Comparison of ENCODE assay signal across 9 cellular contexts in the genomic region with DNA sequence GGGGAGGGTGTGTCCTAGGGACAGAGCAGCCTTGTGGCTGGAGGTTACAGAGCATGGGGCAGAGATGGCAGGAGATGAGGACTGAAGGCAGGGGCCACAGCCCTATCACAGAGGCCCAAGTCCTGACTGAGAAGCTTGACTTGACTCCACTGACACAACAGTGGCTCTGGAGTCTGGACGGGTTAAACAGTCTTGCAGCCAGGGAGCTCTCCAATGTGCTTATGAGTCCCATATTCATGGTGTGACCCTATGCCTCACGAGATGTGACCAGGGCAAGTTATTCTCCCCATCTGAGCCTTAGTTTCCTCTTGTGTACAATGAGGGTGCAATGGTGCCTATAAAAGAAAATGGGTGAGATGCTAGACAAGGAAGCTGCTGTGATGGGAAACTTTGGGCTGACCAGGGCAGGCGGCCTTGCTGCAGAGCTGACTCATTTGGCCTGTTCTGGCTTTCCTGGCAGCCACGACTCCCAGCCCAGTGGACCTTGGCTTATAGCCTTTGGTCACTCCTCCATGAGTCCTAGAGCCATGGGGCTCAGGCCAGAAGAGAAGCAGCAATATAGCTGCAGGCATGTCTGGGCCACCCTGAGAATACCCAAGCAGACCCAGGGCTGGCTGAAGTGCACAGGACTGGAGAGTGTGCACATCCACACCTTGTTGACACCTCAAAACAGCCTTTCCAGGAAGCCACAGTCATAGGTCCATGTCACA. TPM values are rescaled to one million over a fixed set of nuclear protein-coding genes. Genes with fewer than 3 reads are reported as not detected.
A peak's percentile ranks its signal among the peaks of the same experiment; 100 is the strongest.
DNase-seq lines count a peak whose midpoint lies in the region; ATAC-seq, FAIRE-seq and TF ChIP-seq lines count a peak whose summit lies in the region.
"Had no signal": no experiment of that assay in that cellular context is flagged by ENCODE, and none has a peak within 500 bp of the region (broad histone marks: within the 10 kb centered on the region; RNA-seq: fewer than 3 reads in every experiment).

No MANE protein-coding gene starts in this region.

- H3K27me3 ChIP-seq in RWPE2 (ENCODE audit: insufficient read depth, poor library complexity, severe bottlenecking) = no peaks in the 10 kb centered on the region
- peaks cover 0 to 35% (median 2%) of the 10 kb centered on the region in 4 donors for H3K27me3 ChIP-seq in esophagus squamous epithelium
- no peaks in the 10 kb centered on the region for H3K27me3 ChIP-seq in prostate gland (replicated peaks; ENCODE audit: insufficient read depth)

- TF ChIP-seq CTCF in RWPE2 (IDR thresholded peaks at IDR 0.05; ENCODE audit: poor library complexity, severe bottlenecking) (no peak), esophagus squamous epithelium (IDR thresholded peaks at IDR 0.05) (no peak), prostate gland (IDR thresholded peaks at IDR 0.05) (no peak)

- H3K9me3 ChIP-seq in RWPE2 (ENCODE audit: severe bottlenecking) (no peaks in the 10 kb centered on the region), esophagus squamous epithelium (no peaks in the 10 kb centered on the region), prostate gland (no peaks in the 10 kb centered on the region)

- peak; percentile 14 for FAIRE-seq in GM12892 (lab: Jason Lieb, UNC)

- H3K4me1 ChIP-seq in RWPE2 (ENCODE audit: insufficient read depth, poor library complexity, severe bottlenecking) = peaks cover 5% of the 10 kb centered on the region
- peaks cover 5 to 99% (median 13%) of the 10 kb centered on the region in 3 donors for H3K4me1 ChIP-seq in esophagus squamous epithelium
- H3K4me1 ChIP-seq in prostate gland (replicated peaks) = no peaks in the 10 kb centered on the region

- H3K36me3 ChIP-seq in RWPE2 (ENCODE audit: low read depth) = no peaks in the 10 kb centered on the region
- H3K36me3 ChIP-seq in esophagus squamous epithelium = no peaks in the 10 kb centered on the region
- no peaks in the 10 kb centered on the region for H3K36me3 ChIP-seq in prostate gland

- H3K4me3 ChIP-seq in RWPE2 (ENCODE audit: severe bottlenecking) (no peak overlapping the region), esophagus squamous epithelium (no peak overlapping the region), prostate gland (no peak overlapping the region)

- WGBS in esophagus squamous epithelium, 2 donors = 68 to 83% methylated on average over 3 to 4 of the region's 4 CpGs
- WGBS in prostate gland = 72% methylated on average over 4 of the region's 4 CpGs

- no peak for ATAC-seq in RWPE2 (ENCODE audit: low read depth)
- ATAC-seq in HG03159 (IDR thresholded peaks at IDR 0.05; ENCODE audit: unreplicated experiment) = no peak
- ATAC-seq in GM18511 (IDR thresholded peaks at IDR 0.05; ENCODE audit: unreplicated experiment) = no peak
- ATAC-seq: naive thymus-derived CD4-positive, alpha-beta T cell had no signal

- H3K27ac ChIP-seq in RWPE2 (ENCODE audit: poor library complexity, severe bottlenecking) = peak overlapping the region; percentile 12
- peak overlapping the region; percentile 80 to 94 (median 88) for H3K27ac ChIP-seq in esophagus squamous epithelium
- H3K27ac ChIP-seq in prostate gland = no peak overlapping the region

- no peak for DNase-seq in GM12892 (ENCODE audit: insufficient read length)
- no peak for DNase-seq in RWPE2 (ENCODE audit: low spot score)
- no peak for DNase-seq in esophagus squamous epithelium (lab: John Stamatoyannopoulos, UW)
- peak; percentile 75 for DNase-seq in renal cortical epithelial cell (ENCODE audit: low read depth)
- DNase-seq in prostate gland (ENCODE audit: low spot score) = no peak
- DNase-seq: DND-41; naive thymus-derived CD4-positive, alpha-beta T cell had no signal

- intact Hi-C loops in esophagus squamous epithelium (cut with DNase I) (loop anchor here (10.0 kb wide), 1 partner anchor 299 kb away; no protein-coding TSS in a partner anchor), prostate gland (cut with DNase I) (no loop called here)

- TF ChIP-seq POLR2A in GM12892 (IDR thresholded peaks at IDR 0.05; ENCODE audit: low read depth, low read length) (no peak), esophagus squamous epithelium (IDR thresholded peaks at IDR 0.05) (no peak), prostate gland (IDR thresholded peaks at IDR 0.05) (no peak)

RNA-seq across cellular contexts. Expression of a gene that starts 2.8 kb away (rescaled TPM):
- polyA plus RNA-seq in GM12892 (2012; ENCODE audit: missing spikeins) = 0.53 TPM
- 100 to 1,000 TPM in 3 of 4 donors, 10 to 100 TPM in 1; 73.4 to 323 (median 141) TPM for total RNA-seq in esophagus squamous epithelium
- total RNA-seq in renal cortical epithelial cell = 6.9 and 10.3 TPM in 2 replicates
- 10 to 100 TPM; 18.0 to 30.4 TPM for total RNA-seq in prostate gland

RNA-seq across cellular contexts. Expression of a gene that starts 39.6 kb away (rescaled TPM):
- 3.2 TPM for polyA plus RNA-seq in GM12892 (2012; ENCODE audit: missing spikeins)
- 1 to 10 TPM; 2.3 to 5.7 (median 3.1) TPM for total RNA-seq in esophagus squamous epithelium
- total RNA-seq in renal cortical epithelial cell = 4.5 and 9.2 TPM in 2 replicates
- 10 to 100 TPM; 12.0 to 12.2 TPM for total RNA-seq in prostate gland

Comparison
In these comparisons a context has a peak if more than half of its experiments do, and no peak if none do; other contexts are left out.
1. H3K27ac ChIP-seq: peak in RWPE2 (single experiment) and esophagus squamous epithelium (4 of 4); none in prostate gland (0 of 2).